In genomic region chr5:118603278-118603677, GRCh38 we compare ENCODE assay signal across 3 cellular contexts.
"Had no signal": no experiment of that assay in that cellular context is flagged by ENCODE, and none has a peak within 500 bp of the region (broad histone marks: within the 10 kb centered on the region; RNA-seq: fewer than 3 reads in every experiment).

No MANE protein-coding gene starts in this region.

- H3K4me3 ChIP-seq: GM12878 had no signal

- ATAC-seq: GM12878 had no signal

- DNase-seq: GDM1, GF-D8 had no signal
